ENCODE assay signal across 1 cellular context in the genomic region with DNA sequence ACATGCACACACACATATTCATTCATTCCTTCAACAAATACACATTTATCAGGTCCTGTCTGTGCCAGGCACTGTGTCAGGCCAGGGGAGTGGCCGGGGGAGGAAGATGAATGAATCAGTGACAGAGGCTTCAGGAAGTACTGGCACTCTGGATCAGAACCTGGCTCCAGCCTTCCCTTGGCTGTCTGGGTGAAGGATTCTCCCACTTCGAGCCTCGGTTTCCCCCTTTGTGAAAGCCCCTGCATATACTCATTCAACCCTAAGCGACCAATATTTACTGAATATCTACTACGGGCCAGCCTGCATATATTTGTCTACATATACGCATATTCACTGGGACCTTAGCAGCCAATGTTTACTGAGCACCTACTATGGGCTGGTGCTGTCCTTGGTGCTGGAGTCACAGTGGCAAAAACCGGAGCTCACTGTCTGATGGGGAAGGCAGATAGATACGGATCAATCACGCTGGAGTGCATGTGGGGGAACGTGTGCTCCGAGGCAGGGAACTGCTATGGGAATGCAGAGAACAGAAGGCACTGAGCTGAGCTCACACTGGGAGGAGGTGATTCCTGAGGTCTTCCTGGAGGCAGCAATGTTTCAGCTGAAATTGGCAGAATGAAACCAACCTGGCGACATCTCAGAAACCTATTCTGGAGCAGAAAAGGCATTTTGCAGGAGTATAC.
TF ChIP-seq lines count a peak whose summit lies in the region.

No MANE protein-coding gene starts in this region.

TF ChIP-seq in IMR-90, 13 proteins besides CTCF, POLR2A, EP300 and RAD21:
- TF ChIP-seq BHLHE40 (IDR thresholded peaks at IDR 0.05; ENCODE audit: low read depth, low read length) = no peak
- no peak for TF ChIP-seq NFE2L2 (IDR thresholded peaks at IDR 0.05; ENCODE audit: low read depth, low read length)
- no peak for TF ChIP-seq FOS (IDR thresholded peaks at IDR 0.05; ENCODE audit: low read depth, low read length)
- no peak for TF ChIP-seq MAFK (IDR thresholded peaks at IDR 0.05; ENCODE audit: low read depth, low read length)
- no peak for TF ChIP-seq RCOR1 (IDR thresholded peaks at IDR 0.05; ENCODE audit: insufficient replicate concordance, low read length)
- no peak for TF ChIP-seq MAZ (IDR thresholded peaks at IDR 0.05; ENCODE audit: borderline replicate concordance, low read depth, low read length)
- TF ChIP-seq, protein P1, sequence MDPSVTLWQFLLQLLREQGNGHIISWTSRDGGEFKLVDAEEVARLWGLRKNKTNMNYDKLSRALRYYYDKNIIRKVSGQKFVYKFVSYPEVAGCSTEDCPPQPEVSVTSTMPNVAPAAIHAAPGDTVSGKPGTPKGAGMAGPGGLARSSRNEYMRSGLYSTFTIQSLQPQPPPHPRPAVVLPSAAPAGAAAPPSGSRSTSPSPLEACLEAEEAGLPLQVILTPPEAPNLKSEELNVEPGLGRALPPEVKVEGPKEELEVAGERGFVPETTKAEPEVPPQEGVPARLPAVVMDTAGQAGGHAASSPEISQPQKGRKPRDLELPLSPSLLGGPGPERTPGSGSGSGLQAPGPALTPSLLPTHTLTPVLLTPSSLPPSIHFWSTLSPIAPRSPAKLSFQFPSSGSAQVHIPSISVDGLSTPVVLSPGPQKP (IDR thresholded peaks at IDR 0.05; ENCODE audit: borderline replicate concordance, low read depth, low read length) = no peak
- no peak for TF ChIP-seq CEBPB (IDR thresholded peaks at IDR 0.05; ENCODE audit: low read depth, low read length)
